In the genomic region with DNA sequence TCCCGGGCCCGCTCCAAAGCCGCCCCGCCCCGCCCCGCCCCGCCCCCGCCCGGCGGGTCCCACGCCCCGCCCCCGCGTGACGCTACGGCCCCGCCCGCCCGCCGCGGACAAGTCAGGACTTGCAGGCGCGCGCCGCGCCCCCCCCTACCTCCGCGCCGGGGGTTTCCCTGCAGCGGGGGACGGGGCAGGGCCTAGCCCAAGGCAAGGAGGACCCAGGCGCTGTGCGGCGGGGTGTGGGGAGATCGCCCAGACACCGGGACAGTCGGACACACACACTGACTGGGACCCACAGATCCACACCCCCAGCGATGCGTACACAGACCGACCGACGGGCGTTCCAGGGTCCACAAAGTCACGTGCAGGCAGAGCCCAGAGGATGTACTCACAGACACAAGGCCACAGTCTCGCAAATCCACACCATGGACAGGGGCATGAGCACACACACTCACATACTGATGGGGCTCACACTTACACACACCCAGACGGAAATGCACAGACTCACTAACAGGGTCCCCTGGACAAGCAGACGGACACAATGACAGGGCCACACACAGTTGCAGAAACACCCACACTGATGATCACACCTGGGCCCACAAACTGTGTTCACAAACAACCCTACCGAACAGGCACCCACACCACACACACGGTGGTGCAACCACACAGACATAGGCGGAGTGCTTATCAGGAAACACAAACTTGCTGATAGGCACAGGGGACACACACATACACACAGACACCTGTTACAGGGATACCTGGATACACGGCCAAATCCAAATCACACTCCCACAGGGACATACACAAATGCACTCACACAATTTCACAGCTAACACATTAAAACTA, we compare ENCODE assay signal across 8 cellular contexts. TPM values are rescaled to one million over a fixed set of nuclear protein-coding genes. Genes with fewer than 3 reads are reported as not detected.
DNase-seq lines count a peak whose midpoint lies in the region; ATAC-seq lines count a peak whose summit lies in the region.

No MANE protein-coding gene starts in this region.

- no peaks in the 10 kb centered on the region for H3K27me3 ChIP-seq in layer of hippocampus (ENCODE audit: control insufficient read depth, insufficient read depth, low read length)

- intact Hi-C loops in activated CD4-positive, alpha-beta T cell treated with anti-CD3 and anti-CD28 coated beads for 36 hours (cut with DNase I, micrococcal nuclease): loop anchor here in 1 of 2 experiments (1.0 kb wide), 3 partner anchors 10 to 43 kb away; a partner anchor contains a TSS

- in situ Hi-C loops in Caki2 (cut with HindIII; ENCODE audit: low pct_unique_long_range_greater_than_20kb, low sequenced_read_pairs): no loop called here

- H3K27ac ChIP-seq in cingulate gyrus (ENCODE audit: low read depth, low read length) (peak overlapping the region; percentile 82), layer of hippocampus (ENCODE audit: low read depth, low read length) (peak overlapping the region; percentile 72)

- POLR2A ChIA-PET in activated CD4-positive, alpha-beta T cell treated with anti-CD3 and anti-CD28 coated beads for 36 hours (lab: Charles Lee): no interaction called here

- DNase-seq in Caki2 (ENCODE audit: low read depth) (peak; percentile 84), NCI-H2171 (lab: John Stamatoyannopoulos, UW) (peak; percentile 54)
- peak; percentile 95 for DNase-seq in activated CD4-positive, alpha-beta T cell treated with anti-CD3 and anti-CD28 coated beads for 36 hours
- peak in 3 of 4 experiments; percentile 73 to 85 (median 81) for DNase-seq in stimulated activated CD4-positive, alpha-beta T cell treated with anti-CD3 and anti-CD28 coated beads, Interleukin-1b, Interleukin-23, amount 100 ng/mL, for 24 hours (ENCODE audit: low read depth in 4 of 4, low spot score in 1 of 4)

- H3K9me3 Mint-ChIP-seq in activated CD4-positive, alpha-beta T cell treated with anti-CD3 and anti-CD28 coated beads for 36 hours (ENCODE audit: low read depth): no peaks in the 10 kb centered on the region

- H3K36me3 Mint-ChIP-seq in activated CD4-positive, alpha-beta T cell treated with anti-CD3 and anti-CD28 coated beads for 36 hours (ENCODE audit: low read depth): no peaks in the 10 kb centered on the region

- CTCF ChIA-PET in activated CD4-positive, alpha-beta T cell treated with anti-CD3 and anti-CD28 coated beads for 36 hours (lab: Charles Lee): interaction anchor here (1.0 to 2.1 kb wide), 5 partner anchors 8 to 20 kb away, joined by 3 to 19 read pairs (median 4); no protein-coding TSS in a partner anchor

- ATAC-seq in GM21717 (IDR thresholded peaks at IDR 0.05; ENCODE audit: unreplicated experiment): peak; percentile 25
- ATAC-seq in activated CD4-positive, alpha-beta T cell treated with anti-CD3 and anti-CD28 coated beads for 36 hours: peak; percentile 63
- no peak for ATAC-seq in GM18861 (IDR thresholded peaks at IDR 0.05; ENCODE audit: unreplicated experiment)

- H3K27ac Mint-ChIP-seq in activated CD4-positive, alpha-beta T cell treated with anti-CD3 and anti-CD28 coated beads for 36 hours: peak overlapping the region; percentile 71

- peak overlapping the region; percentile 61 for H3K4me3 Mint-ChIP-seq in activated CD4-positive, alpha-beta T cell treated with anti-CD3 and anti-CD28 coated beads for 36 hours

- H3K4me1 Mint-ChIP-seq in activated CD4-positive, alpha-beta T cell treated with anti-CD3 and anti-CD28 coated beads for 36 hours: peaks cover 30% of the 10 kb centered on the region

- no peaks in the 10 kb centered on the region for H3K27me3 Mint-ChIP-seq in activated CD4-positive, alpha-beta T cell treated with anti-CD3 and anti-CD28 coated beads for 36 hours

RNA-seq across cellular contexts. Expression of a gene that starts 0.4 kb away (rescaled TPM):
- total RNA-seq in Caki2 (2014; rRNA removed; shearing (Covaris generic); ENCODE audit: low replicate concordance): 40.8 and 41.7 TPM in 2 replicates
- total RNA-seq in activated CD4-positive, alpha-beta T cell treated with anti-CD3 and anti-CD28 coated beads for 36 hours: 10 to 100 TPM in 1 of 2 experiments, 1 to 10 TPM in 1; 8.1 to 12.0 TPM

RNA-seq across cellular contexts. Expression of a gene that starts 24.9 kb away (rescaled TPM):
- total RNA-seq in Caki2 (2014; rRNA removed; shearing (Covaris generic); ENCODE audit: low replicate concordance): 26.4 and 28.8 TPM in 2 replicates
- 10 to 100 TPM; 22.4 to 30.6 TPM for total RNA-seq in activated CD4-positive, alpha-beta T cell treated with anti-CD3 and anti-CD28 coated beads for 36 hours

RNA-seq across cellular contexts. Expression of a gene that starts 43.2 kb away (rescaled TPM):
- 2.4 and 5.0 TPM in 2 replicates for total RNA-seq in Caki2 (2014; rRNA removed; shearing (Covaris generic); ENCODE audit: low replicate concordance)
- total RNA-seq in activated CD4-positive, alpha-beta T cell treated with anti-CD3 and anti-CD28 coated beads for 36 hours: 10 to 100 TPM; 11.7 to 13.2 TPM
